ENCODE assay signal across 8 cellular contexts in genomic region chr16:3134338-3135119, GRCh38. TPM values are rescaled to one million over a fixed set of nuclear protein-coding genes. Genes with fewer than 3 reads are reported as not detected.
DNase-seq lines count a peak whose midpoint lies in the region; ATAC-seq and TF ChIP-seq lines count a peak whose summit lies in the region.

TSS of gene ZNF213 (plus strand) at chr16:3135029. CDS start at chr16:3137281, 2,252 bp downstream.

- peak in 1 of 4 experiments; percentile 23 for TF ChIP-seq CTCF in uterus (IDR thresholded peaks at IDR 0.05)

- H3K27ac ChIP-seq in right cardiac atrium (ENCODE audit: low read length) = peak within 1 kb of the TSS; percentile 92
- peak within 1 kb of the TSS; percentile 89 to 97 for H3K27ac ChIP-seq in uterus

- peak; percentile 83 to 87 for TF ChIP-seq POLR2A in uterus (IDR thresholded peaks at IDR 0.05)

- ATAC-seq in GM18499 (IDR thresholded peaks at IDR 0.05; ENCODE audit: insufficient read depth, unreplicated experiment) = peak; percentile 85
- ATAC-seq in HG02943 (IDR thresholded peaks at IDR 0.05; ENCODE audit: low read depth, unreplicated experiment) = peak; percentile 82
- ATAC-seq in right cardiac atrium = peak; percentile 96 to 97

- H3K4me3 ChIP-seq in right cardiac atrium (ENCODE audit: low read length) (peak within 1 kb of the TSS; percentile 91), uterus (peak within 1 kb of the TSS; percentile 90 to 94)

- peak; percentile 99 for DNase-seq in NCI-H187 treated with DMSO at 0.1 percent for 48 hours (lab: John Stamatoyannopoulos, UW)
- peak; percentile 76 to 99 (median 90) for DNase-seq in T-helper 2 cell
- DNase-seq in anterior cingulate cortex (lab: John Stamatoyannopoulos, UW) = peak; percentile 69 to 98 (median 93)
- DNase-seq in right cardiac atrium = peak; percentile 97 to 98 (median 97)
- DNase-seq in pulmonary artery endothelial cell (ENCODE audit: low read depth, low spot score) = peak; percentile 95
- DNase-seq in uterus = peak; percentile 94 to 97

- H3K36me3 ChIP-seq in uterus = no peaks in the 10 kb centered on the region

- H3K9me3 ChIP-seq in right cardiac atrium (ENCODE audit: control insufficient read depth, low read length) (no peaks in the 10 kb centered on the region), uterus (no peaks in the 10 kb centered on the region)

- no peaks in the 10 kb centered on the region for H3K27me3 ChIP-seq in right cardiac atrium (ENCODE audit: control insufficient read depth, insufficient read depth)
- H3K27me3 ChIP-seq in uterus = no peaks in the 10 kb centered on the region

- intact Hi-C loops in right cardiac atrium (cut with DNase I) = no loop called here
- intact Hi-C loops in uterus (cut with DNase I; ENCODE audit: low total_unique reads) = no loop called here

- under 1% methylated on average over 62 of the region's 62 CpGs for WGBS in right cardiac atrium

- H3K4me1 ChIP-seq in right cardiac atrium (ENCODE audit: control insufficient read depth, insufficient read depth, low read length) = peaks cover 3% of the 10 kb centered on the region
- no peaks in the 10 kb centered on the region for H3K4me1 ChIP-seq in uterus

RNA-seq across cellular contexts. Expression of gene ZNF213, which starts in this region (rescaled TPM):
- total RNA-seq in right cardiac atrium = 1 to 10 TPM; 6.2 to 8.7 (median 7.6) TPM
- polyA plus RNA-seq in right cardiac atrium = 7.2 TPM
- 4.8 and 5.0 TPM in 2 replicates for total RNA-seq in pulmonary artery endothelial cell
- 100 to 1,000 TPM in 1 of 4 donors, 10 to 100 TPM in 1, 1 to 10 TPM in 1, under 1 TPM in 1; 0.77 to 101 (median 11.1) TPM for total RNA-seq in uterus

Comparison
In these comparisons a context has a peak if more than half of its experiments do, and no peak if none do; other contexts are left out.
1. Peak in every context shown above with its lines: DNase-seq, ATAC-seq, H3K4me3 ChIP-seq and H3K27ac ChIP-seq.